Comparison of ENCODE assay signal across 32 cellular contexts in the genomic region with DNA sequence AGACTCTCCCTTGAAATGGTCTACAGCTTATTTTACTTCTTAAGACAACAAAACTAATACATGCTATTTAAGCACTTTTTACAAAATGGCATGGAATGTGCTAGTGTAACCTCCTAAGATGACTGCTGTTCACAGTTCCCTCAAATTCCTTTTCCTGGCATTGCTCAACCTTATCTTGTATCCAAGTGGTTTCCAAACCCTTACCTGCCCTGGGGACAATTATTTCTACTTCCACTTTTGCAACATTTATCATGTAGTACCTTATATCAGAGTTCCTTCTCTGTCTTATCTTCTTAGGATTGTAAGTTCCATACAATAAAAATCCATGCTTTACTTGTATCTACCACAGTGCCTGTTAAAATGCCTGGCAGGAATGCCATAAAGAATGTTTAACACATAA.
A peak's percentile ranks its signal among the peaks of the same experiment; 100 is the strongest.
DNase-seq lines count a peak whose midpoint lies in the region; ATAC-seq and TF ChIP-seq lines count a peak whose summit lies in the region.
"Had no signal": no experiment of that assay in that cellular context is flagged by ENCODE, and none has a peak within 500 bp of the region (broad histone marks: within the 10 kb centered on the region; RNA-seq: fewer than 3 reads in every experiment).

No MANE protein-coding gene starts in this region.

- dilution Hi-C loops in mammary epithelial cell (cut with HindIII; ENCODE audit: low sequenced_read_pairs): no loop called here

- BruUV-seq in mammary epithelial cell (replicated peaks; lab: Mats Ljungman, UMichigan): no TSS peak

- no peaks in the 10 kb centered on the region for H4K20me1 ChIP-seq in mammary epithelial cell (ENCODE audit: insufficient read depth, low read length)

- no peak for DNase-seq in Right ventricle myocardium superior
- no peak for DNase-seq in right cardiac atrium
- DNase-seq in mammary epithelial cell: no peak
- no peak for DNase-seq in lower lobe of right lung
- no peak for DNase-seq in upper lobe of right lung
- no peak for DNase-seq in hypothalamus (lab: John Stamatoyannopoulos, UW)
- no peak for DNase-seq in SHP77 (lab: John Stamatoyannopoulos, UW)
- DNase-seq: activated CD4-positive, alpha-beta T cell treated with anti-CD3 and anti-CD28 coated beads for 36 hours; activated CD8-positive, alpha-beta memory T cell treated with anti-CD3 and anti-CD28 coated beads, Interleukin-2, amount 50 U/mL, for 48 hours; activated CD8-positive, alpha-beta T cell treated with anti-CD3 and anti-CD28 coated beads for 36 hours; activated naive CD4-positive, alpha-beta T cell treated with anti-CD3 and anti-CD28 coated beads, Interleukin-2, amount 50 U/mL, for 16 hours; central memory CD4-positive, alpha-beta T cell; DMS79 treated with DMSO at 0.1 percent for 48 hours; HCEC 1CT; head of caudate nucleus; KG1; NCI-H1417; NCI-H2029 treated with DMSO at 0.1 percent for 48 hours; NCI-H526; NK-92 treated with Interleukin-12 subunit alpha and Interleukin-12 subunit beta, amount 100 ng/mL, for 24 hours; stimulated activated CD4-positive, alpha-beta T cell treated with anti-CD3 and anti-CD28 coated beads, Interleukin-1b, Interleukin-23, amount 100 ng/mL, for 48 hours; stimulated activated naive CD4-positive, alpha-beta T cell treated with Interleukin-2 at 50 U/mL for 16 hours had no signal

- intact Hi-C loops in Right ventricle myocardium superior (cut with DNase I): no loop called here
- intact Hi-C loops in right cardiac atrium (cut with DNase I): no loop called here
- intact Hi-C loops in mammary epithelial cell (cut with micrococcal nuclease): no loop called here
- intact Hi-C loops in lower lobe of right lung (cut with DNase I): no loop called here
- intact Hi-C loops in upper lobe of right lung (cut with DNase I): no loop called here

- H3K36me3 ChIP-seq in mammary epithelial cell (ENCODE audit: insufficient read depth, low read length): no peaks in the 10 kb centered on the region
- no peaks in the 10 kb centered on the region for H3K36me3 ChIP-seq in lower lobe of right lung
- H3K36me3 ChIP-seq in upper lobe of right lung: no peaks in the 10 kb centered on the region
- H3K36me3 ChIP-seq: ascending aorta, neural progenitor cell, right atrium auricular region, vagina had no signal

- no peak overlapping the region for H3K27ac ChIP-seq in right cardiac atrium (ENCODE audit: low read length)
- no peak overlapping the region for H3K27ac ChIP-seq in mammary epithelial cell (ENCODE audit: insufficient read depth, low read depth, low read length)
- H3K27ac ChIP-seq in lower lobe of right lung: no peak overlapping the region
- no peak overlapping the region for H3K27ac ChIP-seq in upper lobe of right lung
- H3K27ac ChIP-seq: ascending aorta, C4-2B, foreskin keratinocyte, neural progenitor cell, parathyroid adenoma, right atrium auricular region, vagina, VCaP had no signal

- H3K4me3 ChIP-seq in right cardiac atrium (ENCODE audit: low read length) (no peak overlapping the region), mammary epithelial cell (replicated peaks in 1 of 3; ENCODE audit: insufficient read depth in 1 of 3, low read depth in 2 of 3, low read length in 3 of 3) (no peak overlapping the region), lower lobe of right lung (no peak overlapping the region), upper lobe of right lung (no peak overlapping the region)
- H3K4me3 ChIP-seq: ascending aorta, lung, neural progenitor cell, right atrium auricular region, vagina had no signal

- no peaks in the 10 kb centered on the region for H3K79me2 ChIP-seq in mammary epithelial cell (ENCODE audit: insufficient read depth, low read length)
- H3K79me2 ChIP-seq: parathyroid adenoma had no signal

- peak; percentile 22 for ATAC-seq in Right ventricle myocardium superior (ENCODE audit: poor library complexity)
- ATAC-seq in right cardiac atrium: no peak
- peak; percentile 59 to 63 for ATAC-seq in lower lobe of right lung
- peak; percentile 73 for ATAC-seq in upper lobe of right lung
- no peak for ATAC-seq in GM21723 (IDR thresholded peaks at IDR 0.05; ENCODE audit: unreplicated experiment)
- ATAC-seq: activated CD4-positive, alpha-beta T cell treated with anti-CD3 and anti-CD28 coated beads for 36 hours; activated CD8-positive, alpha-beta T cell treated with anti-CD3 and anti-CD28 coated beads for 36 hours; foreskin keratinocyte had no signal

- H3K4me1 ChIP-seq in right cardiac atrium (ENCODE audit: control insufficient read depth, insufficient read depth, low read length): no peaks in the 10 kb centered on the region
- H3K4me1 ChIP-seq in mammary epithelial cell (ENCODE audit: insufficient read depth, low read length): peaks cover 21% of the 10 kb centered on the region
- peaks cover 14% of the 10 kb centered on the region for H3K4me1 ChIP-seq in lower lobe of right lung
- peaks cover 7% of the 10 kb centered on the region for H3K4me1 ChIP-seq in upper lobe of right lung
- H3K4me1 ChIP-seq: ascending aorta had no signal

- H2AFZ ChIP-seq in mammary epithelial cell (ENCODE audit: low read depth, low read length): no peak overlapping the region
- H2AFZ ChIP-seq: neural progenitor cell, parathyroid adenoma had no signal

- TF ChIP-seq CTCF in mammary epithelial cell (conservative IDR thresholded peaks at IDR 0.05 in 1 of 2, IDR thresholded peaks at IDR 0.05 in 1 of 2; ENCODE audit: extremely low read depth in 1 of 2, insufficient read depth in 1 of 2, low read depth in 1 of 2, low read length in 2 of 2) (no peak), lower lobe of right lung (IDR thresholded peaks at IDR 0.05) (no peak), upper lobe of right lung (IDR thresholded peaks at IDR 0.05) (no peak)

- H3K27me3 ChIP-seq in right cardiac atrium (ENCODE audit: control insufficient read depth, insufficient read depth) (no peaks in the 10 kb centered on the region), mammary epithelial cell (ENCODE audit: insufficient read depth, low read length) (no peaks in the 10 kb centered on the region), lower lobe of right lung (ENCODE audit: low read depth) (no peaks in the 10 kb centered on the region), upper lobe of right lung (no peaks in the 10 kb centered on the region)
- H3K27me3 ChIP-seq: ascending aorta, foreskin keratinocyte, neural progenitor cell, right atrium auricular region, vagina had no signal

- H3K4me2 ChIP-seq in mammary epithelial cell (ENCODE audit: insufficient read depth, low read depth, low read length): peak overlapping the region; percentile 52
- H3K4me2 ChIP-seq: neural progenitor cell had no signal

- in situ Hi-C loops in mammary epithelial cell (cut with MboI; ENCODE audit: low sequenced_read_pairs in 2 of 2): loop anchor here in 1 of 2 donors (25.0 kb wide), 1 partner anchor 196 kb away; no protein-coding TSS in a partner anchor

- H3K9me3 ChIP-seq in right cardiac atrium (ENCODE audit: control insufficient read depth, low read length) (no peaks in the 10 kb centered on the region), mammary epithelial cell (replicated peaks; ENCODE audit: insufficient read depth, low read length) (no peaks in the 10 kb centered on the region), lower lobe of right lung (no peaks in the 10 kb centered on the region), upper lobe of right lung (no peaks in the 10 kb centered on the region)
- H3K9me3 ChIP-seq: ascending aorta, right atrium auricular region, vagina had no signal

- no peak overlapping the region for H3K9ac ChIP-seq in mammary epithelial cell (ENCODE audit: insufficient read depth, low read length)
- H3K9ac ChIP-seq: neural progenitor cell, parathyroid adenoma had no signal

- CTCF ChIA-PET in mammary epithelial cell (lab: Charles Lee; ENCODE audit: low non-redundant PET): interaction anchor here (0.7 kb wide), 1 partner anchor 210 kb away, joined by 5 read pairs; no protein-coding TSS in a partner anchor

Comparison
In these comparisons a context has a peak if more than half of its experiments do, and no peak if none do; other contexts are left out.
1. ATAC-seq: peak in Right ventricle myocardium superior (single experiment), lower lobe of right lung (2 of 2) and upper lobe of right lung (single experiment); none in right cardiac atrium (0 of 2) and GM21723 (single experiment).